8 cellular contexts compared by ENCODE assay signal in genomic region chr1:27487927-27488522, GRCh38. TPM values are rescaled to one million over a fixed set of nuclear protein-coding genes. Genes with fewer than 3 reads are reported as not detected.
DNase-seq lines count a peak whose midpoint lies in the region; ATAC-seq and TF ChIP-seq lines count a peak whose summit lies in the region.

No MANE protein-coding gene starts in this region.

- H3K27ac ChIP-seq in hepatocyte = peak overlapping the region; percentile 96

- H3K4me3 Mint-ChIP-seq in activated T-cell treated with anti-CD3 and anti-CD28 coated beads, Interleukin-2, amount 50 U/mL, for 24 hours = peak overlapping the region; percentile 98
- peak overlapping the region; percentile 94 for H3K4me3 Mint-ChIP-seq in WTC11
- H3K4me3 Mint-ChIP-seq in stimulated activated memory B cell treated with anti-CD40 and anti-IgM and Interleukin-4, amounts not matched to agents 10 μg/mL and 1 μg/mL and 100 μg/mL, for 72 hours = peak overlapping the region; percentile 91

- no peaks in the 10 kb centered on the region for H3K9me3 Mint-ChIP-seq in activated T-cell treated with anti-CD3 and anti-CD28 coated beads, Interleukin-2, amount 50 U/mL, for 24 hours
- H3K9me3 Mint-ChIP-seq in WTC11 = no peaks in the 10 kb centered on the region
- no peaks in the 10 kb centered on the region for H3K9me3 Mint-ChIP-seq in stimulated activated memory B cell treated with anti-CD40 and anti-IgM and Interleukin-4, amounts not matched to agents 10 μg/mL and 1 μg/mL and 100 μg/mL, for 72 hours

- no peaks in the 10 kb centered on the region for H3K9me2 ChIP-seq in hepatocyte (replicated peaks; ENCODE audit: insufficient read depth)

- peaks cover 65% of the 10 kb centered on the region for H3K79me2 ChIP-seq in hepatocyte

- CTCF ChIA-PET in WTC11 (lab: Charles Lee) = interaction anchor here (0.7 to 1.8 kb wide), 8 partner anchors 9 to 120 kb away, joined by 3 to 11 read pairs (median 3); partner anchors contain the start of gene AHDC1

- H4K20me1 ChIP-seq in hepatocyte (ENCODE audit: insufficient read depth, poor library complexity, severe bottlenecking) = peaks cover 46% of the 10 kb centered on the region

- no peaks in the 10 kb centered on the region for H3K9me3 ChIP-seq in hepatocyte (ENCODE audit: low read depth)

- H3K4me2 ChIP-seq in hepatocyte = peak overlapping the region; percentile 86

- DNase-seq in activated T-cell treated with anti-CD3 and anti-CD28 coated beads, Interleukin-2, amount 50 U/mL, for 24 hours = no peak
- DNase-seq in activated T-cell treated with anti-CD3 and anti-CD28 coated beads for 4 hours = no peak
- DNase-seq in WTC11 (ENCODE audit: low spot score) = peak; percentile 6
- DNase-seq in hepatocyte (ENCODE audit: low spot score) = no peak
- no peak for DNase-seq in left lobe of liver (ENCODE audit: low spot score)

- no peaks in the 10 kb centered on the region for H3K27me3 ChIP-seq in hepatocyte

- 36% methylated on average over 4 of the region's 4 CpGs for WGBS in hepatocyte (ENCODE audit: low lambda C conversion rate, missing lambda C conversion rate)

- POLR2A ChIA-PET in WTC11 (lab: Charles Lee) = interaction anchor here (1.2 kb wide), 1 partner anchor 58 kb away, joined by 8 read pairs; no protein-coding TSS in a partner anchor

- H3K4me1 Mint-ChIP-seq in activated T-cell treated with anti-CD3 and anti-CD28 coated beads, Interleukin-2, amount 50 U/mL, for 24 hours (ENCODE audit: low read depth) = peaks cover 48% of the 10 kb centered on the region
- H3K4me1 Mint-ChIP-seq in WTC11 = peaks cover 32% of the 10 kb centered on the region
- peaks cover 58% of the 10 kb centered on the region for H3K4me1 Mint-ChIP-seq in stimulated activated memory B cell treated with anti-CD40 and anti-IgM and Interleukin-4, amounts not matched to agents 10 μg/mL and 1 μg/mL and 100 μg/mL, for 72 hours

- H3K27me3 Mint-ChIP-seq in activated T-cell treated with anti-CD3 and anti-CD28 coated beads, Interleukin-2, amount 50 U/mL, for 24 hours = no peaks in the 10 kb centered on the region
- H3K27me3 Mint-ChIP-seq in WTC11 (ENCODE audit: low read depth) = no peaks in the 10 kb centered on the region
- H3K27me3 Mint-ChIP-seq in stimulated activated memory B cell treated with anti-CD40 and anti-IgM and Interleukin-4, amounts not matched to agents 10 μg/mL and 1 μg/mL and 100 μg/mL, for 72 hours = no peaks in the 10 kb centered on the region

- no peak overlapping the region for H2AFZ ChIP-seq in hepatocyte

- no peaks in the 10 kb centered on the region for H3K36me3 ChIP-seq in hepatocyte (replicated peaks; ENCODE audit: insufficient read depth, low read depth)

- H3K4me1 ChIP-seq in hepatocyte (ENCODE audit: insufficient read depth) = peaks cover 8% of the 10 kb centered on the region

- TF ChIP-seq CTCF in WTC11 (IDR thresholded peaks at IDR 0.05) = no peak
- no peak for TF ChIP-seq CTCF in hepatocyte (IDR thresholded peaks at IDR 0.05; ENCODE audit: poor library complexity)

- H3K4me3 ChIP-seq in hepatocyte = peak overlapping the region; percentile 5

- peak overlapping the region; percentile 99 for H3K27ac Mint-ChIP-seq in activated T-cell treated with anti-CD3 and anti-CD28 coated beads, Interleukin-2, amount 50 U/mL, for 24 hours
- H3K27ac Mint-ChIP-seq in WTC11 = peak overlapping the region; percentile 89
- peak overlapping the region; percentile 100 for H3K27ac Mint-ChIP-seq in stimulated activated memory B cell treated with anti-CD40 and anti-IgM and Interleukin-4, amounts not matched to agents 10 μg/mL and 1 μg/mL and 100 μg/mL, for 72 hours

- ATAC-seq in WTC11 = no peak
- ATAC-seq in stimulated activated memory B cell treated with anti-CD40 and anti-IgM and Interleukin-4, amounts not matched to agents 10 μg/mL and 1 μg/mL and 100 μg/mL, for 72 hours = no peak
- no peak for ATAC-seq in left lobe of liver
- ATAC-seq in GM18873 (IDR thresholded peaks at IDR 0.05; ENCODE audit: low FRiP score, unreplicated experiment) = no peak
- no peak for ATAC-seq in HG03565 (IDR thresholded peaks at IDR 0.05; ENCODE audit: unreplicated experiment)

- peaks cover 26% of the 10 kb centered on the region for H3K36me3 Mint-ChIP-seq in activated T-cell treated with anti-CD3 and anti-CD28 coated beads, Interleukin-2, amount 50 U/mL, for 24 hours (ENCODE audit: low read depth)
- peaks cover 2% of the 10 kb centered on the region; the same call in 1 of the 2 replicates for H3K36me3 Mint-ChIP-seq in WTC11
- peaks cover 3% of the 10 kb centered on the region for H3K36me3 Mint-ChIP-seq in stimulated activated memory B cell treated with anti-CD40 and anti-IgM and Interleukin-4, amounts not matched to agents 10 μg/mL and 1 μg/mL and 100 μg/mL, for 72 hours

TF ChIP-seq in WTC11, 78 proteins besides CTCF, POLR2A, EP300 and RAD21 (continues in another document):
- TF ChIP-seq HMGXB4 (CRISPR knock-in tag; IDR thresholded peaks at IDR 0.05) = no peak
- no peak for TF ChIP-seq AFF4 (CRISPR knock-in tag; IDR thresholded peaks at IDR 0.05; ENCODE audit: borderline replicate concordance)
- no peak for TF ChIP-seq ZBTB21 (CRISPR knock-in tag; IDR thresholded peaks at IDR 0.05; ENCODE audit: borderline replicate concordance)
- TF ChIP-seq USF1 (CRISPR knock-in tag; IDR thresholded peaks at IDR 0.05) = no peak
- TF ChIP-seq IRF1 (CRISPR knock-in tag; IDR thresholded peaks at IDR 0.05) = no peak
- TF ChIP-seq E2F1 (CRISPR knock-in tag; IDR thresholded peaks at IDR 0.05) = no peak
- TF ChIP-seq FOXP1 (CRISPR knock-in tag; IDR thresholded peaks at IDR 0.05; ENCODE audit: borderline replicate concordance) = no peak
- no peak for TF ChIP-seq CBFB (CRISPR knock-in tag; IDR thresholded peaks at IDR 0.05; ENCODE audit: low read depth)
- no peak for TF ChIP-seq TEAD4 (CRISPR knock-in tag; IDR thresholded peaks at IDR 0.05)

RNA-seq across cellular contexts. Expression of gene WASF2, which starts 1.9 kb away (rescaled TPM):
- total RNA-seq in WTC11 (2021) (90.1 to 104 TPM (median 92.8 TPM) in 3 replicates), hepatocyte (25.2 and 28.5 TPM in 2 replicates), left lobe of liver (27.9 TPM)
- polyA plus RNA-seq in hepatocyte = 45.6 and 61.1 TPM in 2 replicates
